ENCODE assay signal across 8 cellular contexts in the genomic region with DNA sequence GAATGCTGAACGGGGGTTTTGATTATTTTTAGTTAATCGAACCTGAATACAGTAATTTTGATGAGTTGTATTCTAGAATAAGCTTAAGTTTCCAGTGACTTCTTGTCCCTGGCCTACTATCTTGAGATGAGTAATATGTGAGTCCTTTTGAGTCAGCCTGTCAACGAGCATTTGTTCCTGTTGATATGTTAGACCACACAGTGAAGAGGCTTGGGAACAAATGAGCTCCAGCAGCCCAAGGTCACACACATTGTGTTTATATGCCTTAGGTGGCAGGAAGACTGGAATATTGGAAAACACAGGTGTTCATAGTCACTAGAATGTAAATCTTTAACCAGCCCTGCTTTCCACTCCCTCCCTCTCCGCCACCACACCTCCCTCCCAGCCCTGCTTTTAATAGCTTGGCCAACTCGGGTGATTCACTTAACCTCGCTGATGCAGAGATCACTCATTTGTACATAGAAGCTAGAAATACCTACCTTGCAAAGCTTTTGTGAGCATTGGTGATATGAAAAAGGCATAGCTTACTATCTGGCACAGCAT. TPM values are rescaled to one million over a fixed set of nuclear protein-coding genes. Genes with fewer than 3 reads are reported as not detected.
A peak's percentile ranks its signal among the peaks of the same experiment; 100 is the strongest.
DNase-seq lines count a peak whose midpoint lies in the region; ATAC-seq and TF ChIP-seq lines count a peak whose summit lies in the region.

No MANE protein-coding gene starts in this region.

- H2AK5ac ChIP-seq in mesenchymal stem cell (ENCODE audit: low read length, severe bottlenecking): no peak overlapping the region

- no peak overlapping the region for H3K27ac Mint-ChIP-seq in nephron progenitor cell

- no peaks in the 10 kb centered on the region for H3K27me3 Mint-ChIP-seq in nephron progenitor cell (ENCODE audit: low read depth, poor library complexity)

- no peaks in the 10 kb centered on the region for H3K9me3 Mint-ChIP-seq in nephron progenitor cell

- DNase-seq in AG08396 (ENCODE audit: low spot score) (peak; percentile 56), mesenchymal stem cell (peak; percentile 71), GF-D8 (lab: John Stamatoyannopoulos, UW) (no peak), NCI-H2196 (lab: John Stamatoyannopoulos, UW; ENCODE audit: unreplicated experiment) (no peak), nephron progenitor cell (no peak)
- DNase-seq in activated T-cell treated with anti-CD3 and anti-CD28 coated beads, Interleukin-2, amount 50 U/mL, for 48 hours: peak; percentile 35 to 49

- peaks cover 8% of the 10 kb centered on the region for H3K4me1 ChIP-seq in mesenchymal stem cell (ENCODE audit: control insufficient read depth, insufficient read depth, low read depth, low read length)

- no peak overlapping the region for H3K14ac ChIP-seq in mesenchymal stem cell (ENCODE audit: low read length in 2 of 2)

- WGBS in mesenchymal stem cell: 26% methylated on average over 5 of the region's 6 CpGs

- peaks cover 15% of the 10 kb centered on the region for H3K4me1 Mint-ChIP-seq in nephron progenitor cell

- H3K18ac ChIP-seq in mesenchymal stem cell (ENCODE audit: low read depth in 1 of 2, low read length in 2 of 2): peak overlapping the region in 1 of 2 experiments; percentile 5

- H3K4me3 ChIP-seq in mesenchymal stem cell (ENCODE audit: insufficient read depth in 1 of 2, low read depth in 1 of 2, low read length in 2 of 2): peak overlapping the region in 1 of 2 experiments; percentile 30

- no peak overlapping the region for H4K91ac ChIP-seq in mesenchymal stem cell (ENCODE audit: low read length)

- peak overlapping the region; percentile 63 for H4K8ac ChIP-seq in mesenchymal stem cell (ENCODE audit: low read length)

- H3K9me3 ChIP-seq in mesenchymal stem cell (ENCODE audit: control insufficient read depth, low read length): no peaks in the 10 kb centered on the region

- peaks cover 6% of the 10 kb centered on the region for H3K79me1 ChIP-seq in mesenchymal stem cell (replicated peaks; ENCODE audit: low read length, poor library complexity, severe bottlenecking)

- H3K4ac ChIP-seq in mesenchymal stem cell (ENCODE audit: low read depth in 1 of 2, low read length in 2 of 2): no peak overlapping the region

- H3K23ac ChIP-seq in mesenchymal stem cell (ENCODE audit: low read length in 2 of 2): no peak overlapping the region

- peak; percentile 75 for ATAC-seq in GM19023 (IDR thresholded peaks at IDR 0.05; ENCODE audit: unreplicated experiment)
- peak; percentile 86 for ATAC-seq in HG03175 (IDR thresholded peaks at IDR 0.05; ENCODE audit: unreplicated experiment)

- no peak for TF ChIP-seq CTCF in nephron progenitor cell (IDR thresholded peaks at IDR 0.05)

- H3K4me3 Mint-ChIP-seq in nephron progenitor cell: no peak overlapping the region

- H3K36me3 ChIP-seq in mesenchymal stem cell (ENCODE audit: control insufficient read depth in 1 of 2, insufficient read depth in 2 of 2, low read depth in 1 of 2, low read length in 2 of 2): peaks cover 0 to 3% of the 10 kb centered on the region in 2 experiments

- peak overlapping the region; percentile 53 for H3K27ac ChIP-seq in mesenchymal stem cell (ENCODE audit: low read length, poor library complexity, severe bottlenecking)

- H2BK12ac ChIP-seq in mesenchymal stem cell (ENCODE audit: low read length in 2 of 2): peak overlapping the region in 1 of 2 experiments; percentile 61

- H3K27me3 ChIP-seq in mesenchymal stem cell (ENCODE audit: control insufficient read depth in 1 of 2, insufficient read depth in 1 of 2, low read length in 2 of 2): no peaks in the 10 kb centered on the region

- no peak overlapping the region for H3K9ac ChIP-seq in mesenchymal stem cell (ENCODE audit: low read length)

- H3K4me2 ChIP-seq in mesenchymal stem cell (ENCODE audit: low read length, poor library complexity, severe bottlenecking): peak overlapping the region; percentile 18

- H2BK15ac ChIP-seq in mesenchymal stem cell (ENCODE audit: low read depth, poor library complexity, severe bottlenecking): no peak overlapping the region

- H2BK5ac ChIP-seq in mesenchymal stem cell (ENCODE audit: low read depth, low read length, poor library complexity, severe bottlenecking): no peak overlapping the region

- no peak overlapping the region for H2AFZ ChIP-seq in mesenchymal stem cell (ENCODE audit: low read depth, low read length)

- H2BK120ac ChIP-seq in mesenchymal stem cell (ENCODE audit: low read depth, low read length): no peak overlapping the region

- no peaks in the 10 kb centered on the region for H3K36me3 Mint-ChIP-seq in nephron progenitor cell (ENCODE audit: low read depth)

RNA-seq across cellular contexts. Expression of a gene that starts 9.1 kb away (rescaled TPM):
- 45.7 TPM for polyA plus RNA-seq in mesenchymal stem cell (2013, experiment 1 of 2)
- polyA plus RNA-seq in mesenchymal stem cell (2013, experiment 2 of 2): 47.1 TPM

RNA-seq across cellular contexts. Expression of a gene that starts 18.7 kb away (rescaled TPM):
- 0.10 TPM for polyA plus RNA-seq in mesenchymal stem cell (2013, experiment 1 of 2)
- polyA plus RNA-seq in mesenchymal stem cell (2013, experiment 2 of 2): 0.12 TPM

Comparison
In these comparisons a context has a peak if more than half of its experiments do, and no peak if none do; other contexts are left out.
1. DNase-seq: peak in AG08396 (single experiment), activated T-cell treated with anti-CD3 and anti-CD28 coated beads, Interleukin-2, amount 50 U/mL, for 48 hours (2 of 2) and mesenchymal stem cell (single experiment); none in GF-D8 (single experiment), NCI-H2196 (single experiment) and nephron progenitor cell (single experiment).